ENCODE assay signal across 15 cellular contexts in genomic region chr10:119325131-119325530, GRCh38.
"Had no signal": no experiment of that assay in that cellular context is flagged by ENCODE, and none has a peak within 500 bp of the region (broad histone marks: within the 10 kb centered on the region; RNA-seq: fewer than 3 reads in every experiment).

No MANE protein-coding gene starts in this region.

- H3K9me3 ChIP-seq: pancreas had no signal

- H3K4me3 ChIP-seq: pancreas had no signal

- ATAC-seq: left lobe of liver, pancreas had no signal

- H3K27ac ChIP-seq: pancreas had no signal

- H3K27me3 ChIP-seq: pancreas had no signal

- H3K4me3 Mint-ChIP-seq: activated naive CD8-positive, alpha-beta T cell; brain; T-helper 1 cell treated with Interleukin-12 subunit alpha and Interleukin-12 subunit beta and Interleukin-4 antibody, amounts not matched to agents 30 μg/mL and 1 μg/mL, for 36 hours had no signal

- H3K36me3 ChIP-seq: pancreas had no signal

- H3K27me3 Mint-ChIP-seq: activated naive CD8-positive, alpha-beta T cell; brain had no signal

- DNase-seq: activated CD4-positive, alpha-beta T cell treated with anti-CD3 and anti-CD28 coated beads, Interleukin-2, amount 50 U/mL, for 1 hour; activated gamma-delta T cell; amygdala; cerebellar nuclear complex; dermis blood vessel endothelial cell; erythroblast; head of caudate nucleus; mesendoderm; pancreas; retina; stimulated activated CD4-positive, alpha-beta T cell treated with anti-CD3 and anti-CD28 coated beads, Interleukin-15, amount 100 ng/mL, for 24 hours had no signal

- H3K4me1 ChIP-seq: pancreas had no signal

- H3K9me3 Mint-ChIP-seq: T-helper 1 cell treated with Interleukin-12 subunit alpha and Interleukin-12 subunit beta and Interleukin-4 antibody, amounts not matched to agents 30 μg/mL and 1 μg/mL, for 36 hours had no signal
